In the genomic region with DNA sequence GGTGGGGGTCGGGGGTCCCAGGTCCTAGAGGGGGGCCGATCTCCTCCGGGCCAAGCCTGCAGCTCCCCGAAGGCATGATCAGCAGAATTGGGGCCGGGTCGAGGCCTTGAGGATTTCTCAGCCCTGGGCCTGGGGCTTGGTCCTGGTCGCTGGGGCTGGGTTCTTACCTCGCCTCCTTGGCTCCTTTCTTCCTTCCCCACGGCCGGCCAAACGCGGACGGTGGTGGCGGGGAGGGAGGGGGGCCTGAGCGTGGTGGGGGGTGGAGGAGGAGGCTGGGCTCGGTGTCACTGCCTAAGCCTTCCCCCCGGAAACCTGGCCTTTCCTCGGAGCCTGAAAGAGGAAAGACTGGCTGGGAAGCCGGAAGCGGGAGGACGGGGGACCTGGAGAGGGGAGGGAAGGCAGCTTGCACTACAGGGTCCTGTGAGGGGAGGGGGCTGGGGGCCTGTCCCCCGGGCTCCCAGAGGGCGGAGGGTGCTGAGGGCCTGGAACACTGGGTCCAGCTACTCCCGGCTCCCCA, we compare ENCODE assay signal across 1 cellular context.
TF ChIP-seq lines count a peak whose summit lies in the region.

A gene with protein sequence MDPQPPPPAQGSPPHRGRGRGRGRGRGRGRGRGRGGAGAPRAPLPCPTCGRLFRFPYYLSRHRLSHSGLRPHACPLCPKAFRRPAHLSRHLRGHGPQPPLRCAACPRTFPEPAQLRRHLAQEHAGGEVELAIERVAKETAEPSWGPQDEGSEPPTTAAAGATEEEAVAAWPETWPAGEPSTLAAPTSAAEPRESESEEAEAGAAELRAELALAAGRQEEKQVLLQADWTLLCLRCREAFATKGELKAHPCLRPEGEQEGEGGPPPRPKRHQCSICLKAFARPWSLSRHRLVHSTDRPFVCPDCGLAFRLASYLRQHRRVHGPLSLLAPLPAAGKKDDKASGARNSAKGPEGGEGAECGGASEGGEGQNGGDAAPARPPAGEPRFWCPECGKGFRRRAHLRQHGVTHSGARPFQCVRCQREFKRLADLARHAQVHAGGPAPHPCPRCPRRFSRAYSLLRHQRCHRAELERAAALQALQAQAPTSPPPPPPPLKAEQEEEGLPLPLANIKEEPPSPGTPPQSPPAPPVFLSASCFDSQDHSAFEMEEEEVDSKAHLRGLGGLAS (minus strand): TSS at position 221 of the 517 bp plus-strand sequence. CDS start 1,209 bp downstream, outside the sequence.

TF ChIP-seq in HEK293, 187 proteins besides CTCF, POLR2A, EP300 and RAD21 (continued from another document and continues in another):
- TF ChIP-seq, protein P1, sequence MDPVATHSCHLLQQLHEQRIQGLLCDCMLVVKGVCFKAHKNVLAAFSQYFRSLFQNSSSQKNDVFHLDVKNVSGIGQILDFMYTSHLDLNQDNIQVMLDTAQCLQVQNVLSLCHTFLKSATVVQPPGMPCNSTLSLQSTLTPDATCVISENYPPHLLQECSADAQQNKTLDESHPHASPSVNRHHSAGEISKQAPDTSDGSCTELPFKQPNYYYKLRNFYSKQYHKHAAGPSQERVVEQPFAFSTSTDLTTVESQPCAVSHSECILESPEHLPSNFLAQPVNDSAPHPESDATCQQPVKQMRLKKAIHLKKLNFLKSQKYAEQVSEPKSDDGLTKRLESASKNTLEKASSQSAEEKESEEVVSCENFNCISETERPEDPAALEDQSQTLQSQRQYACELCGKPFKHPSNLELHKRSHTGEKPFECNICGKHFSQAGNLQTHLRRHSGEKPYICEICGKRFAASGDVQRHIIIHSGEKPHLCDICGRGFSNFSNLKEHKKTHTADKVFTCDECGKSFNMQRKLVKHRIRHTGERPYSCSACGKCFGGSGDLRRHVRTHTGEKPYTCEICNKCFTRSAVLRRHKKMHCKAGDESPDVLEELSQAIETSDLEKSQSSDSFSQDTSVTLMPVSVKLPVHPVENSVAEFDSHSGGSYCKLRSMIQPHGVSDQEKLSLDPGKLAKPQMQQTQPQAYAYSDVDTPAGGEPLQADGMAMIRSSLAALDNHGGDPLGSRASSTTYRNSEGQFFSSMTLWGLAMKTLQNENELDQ (tag by site-specific recombination; IDR thresholded peaks at IDR 0.05; ENCODE audit: low read depth) = no peak
- TF ChIP-seq ZNF423 (tag by site-specific recombination; IDR thresholded peaks at IDR 0.05) (0 out of 2 replicates have a peak, but pooled peaks have one; percentile 7), ZIC2 (tag by site-specific recombination; IDR thresholded peaks at IDR 0.05) (peak; percentile 17; the same call in 1 of the 2 replicates), ZNF549 (tag by site-specific recombination; IDR thresholded peaks at IDR 0.05) (no peak), KLF9 (tag by site-specific recombination; IDR thresholded peaks at IDR 0.05; ENCODE audit: low read depth) (no peak), ZBTB21 (tag by site-specific recombination; IDR thresholded peaks at IDR 0.05) (no peak), ZNF394 (tag by site-specific recombination; IDR thresholded peaks at IDR 0.05; ENCODE audit: borderline replicate concordance) (peak; percentile 53; the same call in 1 of the 2 replicates), ZNF350 (tag by site-specific recombination; IDR thresholded peaks at IDR 0.05) (no peak), SP3 (tag by site-specific recombination; IDR thresholded peaks at IDR 0.05) (peak; percentile 46; the same call in 1 of the 2 replicates), ZNF214 (tag by site-specific recombination; IDR thresholded peaks at IDR 0.05; ENCODE audit: borderline replicate concordance) (no peak), ZNF529 (tag by site-specific recombination; IDR thresholded peaks at IDR 0.05; ENCODE audit: insufficient replicate concordance) (no peak), ZNF19 (tag by site-specific recombination; IDR thresholded peaks at IDR 0.05; ENCODE audit: low read depth) (no peak), ZNF510 (tag by site-specific recombination; IDR thresholded peaks at IDR 0.05; ENCODE audit: insufficient replicate concordance) (no peak), PRDM1 (tag by site-specific recombination; IDR thresholded peaks at IDR 0.05) (no peak), GLIS2 (tag by site-specific recombination; IDR thresholded peaks at IDR 0.05) (peak; percentile 48), ZNF571 (tag by site-specific recombination; IDR thresholded peaks at IDR 0.05) (no peak), ZNF146 (tag by site-specific recombination; IDR thresholded peaks at IDR 0.05) (no peak), ZNF623 (tag by site-specific recombination; IDR thresholded peaks at IDR 0.05) (no peak), ZNF544 (tag by site-specific recombination; IDR thresholded peaks at IDR 0.05) (no peak), ZNF239 (tag by site-specific recombination; IDR thresholded peaks at IDR 0.05) (no peak), ZNF830 (tag by site-specific recombination; IDR thresholded peaks at IDR 0.05; ENCODE audit: low read depth) (no peak), ZNF843 (tag by site-specific recombination; IDR thresholded peaks at IDR 0.05) (peak; percentile 34; the same call in 1 of the 2 replicates), ZNF585B (tag by site-specific recombination; IDR thresholded peaks at IDR 0.05) (no peak)
- TF ChIP-seq, protein P2, sequence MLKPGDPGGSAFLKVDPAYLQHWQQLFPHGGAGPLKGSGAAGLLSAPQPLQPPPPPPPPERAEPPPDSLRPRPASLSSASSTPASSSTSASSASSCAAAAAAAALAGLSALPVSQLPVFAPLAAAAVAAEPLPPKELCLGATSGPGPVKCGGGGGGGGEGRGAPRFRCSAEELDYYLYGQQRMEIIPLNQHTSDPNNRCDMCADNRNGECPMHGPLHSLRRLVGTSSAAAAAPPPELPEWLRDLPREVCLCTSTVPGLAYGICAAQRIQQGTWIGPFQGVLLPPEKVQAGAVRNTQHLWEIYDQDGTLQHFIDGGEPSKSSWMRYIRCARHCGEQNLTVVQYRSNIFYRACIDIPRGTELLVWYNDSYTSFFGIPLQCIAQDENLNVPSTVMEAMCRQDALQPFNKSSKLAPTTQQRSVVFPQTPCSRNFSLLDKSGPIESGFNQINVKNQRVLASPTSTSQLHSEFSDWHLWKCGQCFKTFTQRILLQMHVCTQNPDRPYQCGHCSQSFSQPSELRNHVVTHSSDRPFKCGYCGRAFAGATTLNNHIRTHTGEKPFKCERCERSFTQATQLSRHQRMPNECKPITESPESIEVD (tag by site-specific recombination; IDR thresholded peaks at IDR 0.05) = no peak
- TF ChIP-seq, protein P3, sequence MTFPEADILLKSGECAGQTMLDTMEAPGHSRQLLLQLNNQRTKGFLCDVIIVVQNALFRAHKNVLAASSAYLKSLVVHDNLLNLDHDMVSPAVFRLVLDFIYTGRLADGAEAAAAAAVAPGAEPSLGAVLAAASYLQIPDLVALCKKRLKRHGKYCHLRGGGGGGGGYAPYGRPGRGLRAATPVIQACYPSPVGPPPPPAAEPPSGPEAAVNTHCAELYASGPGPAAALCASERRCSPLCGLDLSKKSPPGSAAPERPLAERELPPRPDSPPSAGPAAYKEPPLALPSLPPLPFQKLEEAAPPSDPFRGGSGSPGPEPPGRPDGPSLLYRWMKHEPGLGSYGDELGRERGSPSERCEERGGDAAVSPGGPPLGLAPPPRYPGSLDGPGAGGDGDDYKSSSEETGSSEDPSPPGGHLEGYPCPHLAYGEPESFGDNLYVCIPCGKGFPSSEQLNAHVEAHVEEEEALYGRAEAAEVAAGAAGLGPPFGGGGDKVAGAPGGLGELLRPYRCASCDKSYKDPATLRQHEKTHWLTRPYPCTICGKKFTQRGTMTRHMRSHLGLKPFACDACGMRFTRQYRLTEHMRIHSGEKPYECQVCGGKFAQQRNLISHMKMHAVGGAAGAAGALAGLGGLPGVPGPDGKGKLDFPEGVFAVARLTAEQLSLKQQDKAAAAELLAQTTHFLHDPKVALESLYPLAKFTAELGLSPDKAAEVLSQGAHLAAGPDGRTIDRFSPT (tag by site-specific recombination; IDR thresholded peaks at IDR 0.05) = no peak
- TF ChIP-seq, protein P4, sequence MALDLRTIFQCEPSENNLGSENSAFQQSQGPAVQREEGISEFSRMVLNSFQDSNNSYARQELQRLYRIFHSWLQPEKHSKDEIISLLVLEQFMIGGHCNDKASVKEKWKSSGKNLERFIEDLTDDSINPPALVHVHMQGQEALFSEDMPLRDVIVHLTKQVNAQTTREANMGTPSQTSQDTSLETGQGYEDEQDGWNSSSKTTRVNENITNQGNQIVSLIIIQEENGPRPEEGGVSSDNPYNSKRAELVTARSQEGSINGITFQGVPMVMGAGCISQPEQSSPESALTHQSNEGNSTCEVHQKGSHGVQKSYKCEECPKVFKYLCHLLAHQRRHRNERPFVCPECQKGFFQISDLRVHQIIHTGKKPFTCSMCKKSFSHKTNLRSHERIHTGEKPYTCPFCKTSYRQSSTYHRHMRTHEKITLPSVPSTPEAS (tag by site-specific recombination; IDR thresholded peaks at IDR 0.05) = no peak
- TF ChIP-seq, protein P5, sequence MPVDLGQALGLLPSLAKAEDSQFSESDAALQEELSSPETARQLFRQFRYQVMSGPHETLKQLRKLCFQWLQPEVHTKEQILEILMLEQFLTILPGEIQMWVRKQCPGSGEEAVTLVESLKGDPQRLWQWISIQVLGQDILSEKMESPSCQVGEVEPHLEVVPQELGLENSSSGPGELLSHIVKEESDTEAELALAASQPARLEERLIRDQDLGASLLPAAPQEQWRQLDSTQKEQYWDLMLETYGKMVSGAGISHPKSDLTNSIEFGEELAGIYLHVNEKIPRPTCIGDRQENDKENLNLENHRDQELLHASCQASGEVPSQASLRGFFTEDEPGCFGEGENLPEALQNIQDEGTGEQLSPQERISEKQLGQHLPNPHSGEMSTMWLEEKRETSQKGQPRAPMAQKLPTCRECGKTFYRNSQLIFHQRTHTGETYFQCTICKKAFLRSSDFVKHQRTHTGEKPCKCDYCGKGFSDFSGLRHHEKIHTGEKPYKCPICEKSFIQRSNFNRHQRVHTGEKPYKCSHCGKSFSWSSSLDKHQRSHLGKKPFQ (tag by site-specific recombination; IDR thresholded peaks at IDR 0.05) = no peak
- TF ChIP-seq, protein P6, sequence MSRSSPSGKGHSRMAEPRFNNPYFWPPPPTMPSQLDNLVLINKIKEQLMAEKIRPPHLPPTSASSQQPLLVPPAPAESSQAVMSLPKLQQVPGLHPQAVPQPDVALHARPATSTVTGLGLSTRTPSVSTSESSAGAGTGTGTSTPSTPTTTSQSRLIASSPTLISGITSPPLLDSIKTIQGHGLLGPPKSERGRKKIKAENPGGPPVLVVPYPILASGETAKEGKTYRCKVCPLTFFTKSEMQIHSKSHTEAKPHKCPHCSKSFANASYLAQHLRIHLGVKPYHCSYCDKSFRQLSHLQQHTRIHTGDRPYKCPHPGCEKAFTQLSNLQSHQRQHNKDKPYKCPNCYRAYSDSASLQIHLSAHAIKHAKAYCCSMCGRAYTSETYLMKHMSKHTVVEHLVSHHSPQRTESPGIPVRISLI (tag by site-specific recombination; IDR thresholded peaks at IDR 0.05) = no peak
- TF ChIP-seq, protein P7, sequence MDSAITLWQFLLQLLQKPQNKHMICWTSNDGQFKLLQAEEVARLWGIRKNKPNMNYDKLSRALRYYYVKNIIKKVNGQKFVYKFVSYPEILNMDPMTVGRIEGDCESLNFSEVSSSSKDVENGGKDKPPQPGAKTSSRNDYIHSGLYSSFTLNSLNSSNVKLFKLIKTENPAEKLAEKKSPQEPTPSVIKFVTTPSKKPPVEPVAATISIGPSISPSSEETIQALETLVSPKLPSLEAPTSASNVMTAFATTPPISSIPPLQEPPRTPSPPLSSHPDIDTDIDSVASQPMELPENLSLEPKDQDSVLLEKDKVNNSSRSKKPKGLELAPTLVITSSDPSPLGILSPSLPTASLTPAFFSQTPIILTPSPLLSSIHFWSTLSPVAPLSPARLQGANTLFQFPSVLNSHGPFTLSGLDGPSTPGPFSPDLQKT (IDR thresholded peaks at IDR 0.05; ENCODE audit: borderline replicate concordance, low read depth, low read length) = no peak
- TF ChIP-seq, protein P8, sequence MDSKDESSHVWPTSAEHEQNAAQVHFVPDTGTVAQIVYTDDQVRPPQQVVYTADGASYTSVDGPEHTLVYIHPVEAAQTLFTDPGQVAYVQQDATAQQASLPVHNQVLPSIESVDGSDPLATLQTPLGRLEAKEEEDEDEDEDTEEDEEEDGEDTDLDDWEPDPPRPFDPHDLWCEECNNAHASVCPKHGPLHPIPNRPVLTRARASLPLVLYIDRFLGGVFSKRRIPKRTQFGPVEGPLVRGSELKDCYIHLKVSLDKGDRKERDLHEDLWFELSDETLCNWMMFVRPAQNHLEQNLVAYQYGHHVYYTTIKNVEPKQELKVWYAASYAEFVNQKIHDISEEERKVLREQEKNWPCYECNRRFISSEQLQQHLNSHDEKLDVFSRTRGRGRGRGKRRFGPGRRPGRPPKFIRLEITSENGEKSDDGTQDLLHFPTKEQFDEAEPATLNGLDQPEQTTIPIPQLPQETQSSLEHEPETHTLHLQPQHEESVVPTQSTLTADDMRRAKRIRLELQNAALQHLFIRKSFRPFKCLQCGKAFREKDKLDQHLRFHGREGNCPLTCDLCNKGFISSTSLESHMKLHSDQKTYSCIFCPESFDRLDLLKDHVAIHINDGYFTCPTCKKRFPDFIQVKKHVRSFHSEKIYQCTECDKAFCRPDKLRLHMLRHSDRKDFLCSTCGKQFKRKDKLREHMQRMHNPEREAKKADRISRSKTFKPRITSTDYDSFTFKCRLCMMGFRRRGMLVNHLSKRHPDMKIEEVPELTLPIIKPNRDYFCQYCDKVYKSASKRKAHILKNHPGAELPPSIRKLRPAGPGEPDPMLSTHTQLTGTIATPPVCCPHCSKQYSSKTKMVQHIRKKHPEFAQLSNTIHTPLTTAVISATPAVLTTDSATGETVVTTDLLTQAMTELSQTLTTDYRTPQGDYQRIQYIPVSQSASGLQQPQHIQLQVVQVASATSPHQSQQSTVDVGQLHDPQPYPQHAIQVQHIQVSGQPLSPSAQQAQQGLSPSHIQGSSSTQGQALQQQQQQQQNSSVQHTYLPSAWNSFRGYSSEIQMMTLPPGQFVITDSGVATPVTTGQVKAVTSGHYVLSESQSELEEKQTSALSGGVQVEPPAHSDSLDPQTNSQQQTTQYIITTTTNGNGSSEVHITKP (tag by site-specific recombination; IDR thresholded peaks at IDR 0.05) = peak; percentile 52; the same call in 1 of the 2 replicates
- TF ChIP-seq, protein P9, sequence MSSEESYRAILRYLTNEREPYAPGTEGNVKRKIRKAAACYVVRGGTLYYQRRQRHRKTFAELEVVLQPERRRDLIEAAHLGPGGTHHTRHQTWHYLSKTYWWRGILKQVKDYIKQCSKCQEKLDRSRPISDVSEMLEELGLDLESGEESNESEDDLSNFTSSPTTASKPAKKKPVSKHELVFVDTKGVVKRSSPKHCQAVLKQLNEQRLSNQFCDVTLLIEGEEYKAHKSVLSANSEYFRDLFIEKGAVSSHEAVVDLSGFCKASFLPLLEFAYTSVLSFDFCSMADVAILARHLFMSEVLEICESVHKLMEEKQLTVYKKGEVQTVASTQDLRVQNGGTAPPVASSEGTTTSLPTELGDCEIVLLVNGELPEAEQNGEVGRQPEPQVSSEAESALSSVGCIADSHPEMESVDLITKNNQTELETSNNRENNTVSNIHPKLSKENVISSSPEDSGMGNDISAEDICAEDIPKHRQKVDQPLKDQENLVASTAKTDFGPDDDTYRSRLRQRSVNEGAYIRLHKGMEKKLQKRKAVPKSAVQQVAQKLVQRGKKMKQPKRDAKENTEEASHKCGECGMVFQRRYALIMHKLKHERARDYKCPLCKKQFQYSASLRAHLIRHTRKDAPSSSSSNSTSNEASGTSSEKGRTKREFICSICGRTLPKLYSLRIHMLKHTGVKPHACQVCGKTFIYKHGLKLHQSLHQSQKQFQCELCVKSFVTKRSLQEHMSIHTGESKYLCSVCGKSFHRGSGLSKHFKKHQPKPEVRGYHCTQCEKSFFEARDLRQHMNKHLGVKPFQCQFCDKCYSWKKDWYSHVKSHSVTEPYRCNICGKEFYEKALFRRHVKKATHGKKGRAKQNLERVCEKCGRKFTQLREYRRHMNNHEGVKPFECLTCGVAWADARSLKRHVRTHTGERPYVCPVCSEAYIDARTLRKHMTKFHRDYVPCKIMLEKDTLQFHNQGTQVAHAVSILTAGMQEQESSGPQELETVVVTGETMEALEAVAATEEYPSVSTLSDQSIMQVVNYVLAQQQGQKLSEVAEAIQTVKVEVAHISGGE (tag by site-specific recombination; conservative IDR thresholded peaks at IDR 0.05; ENCODE audit: low read depth) = peak; percentile 99
